Comparison of ENCODE assay signal across 15 cellular contexts in genomic region chr1:219121634-219122033, GRCh38. TPM values are rescaled to one million over a fixed set of nuclear protein-coding genes. Genes with fewer than 3 reads are reported as not detected.
DNase-seq lines count a peak whose midpoint lies in the region; ATAC-seq and TF ChIP-seq lines count a peak whose summit lies in the region.
"Had no signal": no experiment of that assay in that cellular context is flagged by ENCODE, and none has a peak within 500 bp of the region (broad histone marks: within the 10 kb centered on the region; RNA-seq: fewer than 3 reads in every experiment).

No MANE protein-coding gene starts in this region.

- H3K36me3 Mint-ChIP-seq in CD8-positive, alpha-beta memory T cell, result no peaks in the 10 kb centered on the region
- H3K36me3 Mint-ChIP-seq in HFFc6 (ENCODE audit: low read depth) (no peaks in the 10 kb centered on the region), osteocyte (ENCODE audit: unreplicated experiment) (no peaks in the 10 kb centered on the region)

- H3K27me3 ChIP-seq in CD8-positive, alpha-beta memory T cell (ENCODE audit: insufficient read depth, low read length, poor library complexity, severe bottlenecking), result no peaks in the 10 kb centered on the region
- no peaks in the 10 kb centered on the region for H3K27me3 ChIP-seq in heart right ventricle
- H3K27me3 ChIP-seq: BLaER1 had no signal

- no peaks in the 10 kb centered on the region for H3K4me1 Mint-ChIP-seq in CD8-positive, alpha-beta memory T cell
- H3K4me1 Mint-ChIP-seq in HFFc6 (ENCODE audit: low read depth) (peaks cover 46% of the 10 kb centered on the region), osteocyte (ENCODE audit: unreplicated experiment) (peaks cover 19% of the 10 kb centered on the region)

- H3K4me3 Mint-ChIP-seq in CD8-positive, alpha-beta memory T cell, result no peak overlapping the region
- H3K4me3 Mint-ChIP-seq in HFFc6 (peak overlapping the region; percentile 72), osteocyte (ENCODE audit: unreplicated experiment) (no peak overlapping the region)

- intact Hi-C loops in heart right ventricle (cut with DNase I), result no loop called here

- peak overlapping the region; percentile 15 for H3K27ac ChIP-seq in CD8-positive, alpha-beta memory T cell (ENCODE audit: low read depth, low read length)
- H3K27ac ChIP-seq in coronary artery (peak overlapping the region; percentile 1 to 55), heart right ventricle (peak overlapping the region in 3 of 10 donors; percentile 16 to 29 (median 18))
- H3K27ac ChIP-seq: BLaER1, PC-9 had no signal

- TF ChIP-seq CTCF in HFFc6 (IDR thresholded peaks at IDR 0.05), result no peak
- TF ChIP-seq CTCF in coronary artery (IDR thresholded peaks at IDR 0.05), result no peak
- TF ChIP-seq CTCF in osteocyte (IDR thresholded peaks at IDR 0.05), result no peak
- TF ChIP-seq CTCF in heart right ventricle (IDR thresholded peaks at IDR 0.05), result no peak

- no peaks in the 10 kb centered on the region for H3K9me3 ChIP-seq in CD8-positive, alpha-beta memory T cell (ENCODE audit: low read length)
- no peaks in the 10 kb centered on the region for H3K9me3 ChIP-seq in heart right ventricle
- H3K9me3 ChIP-seq: BLaER1 had no signal

- H3K27me3 Mint-ChIP-seq in CD8-positive, alpha-beta memory T cell, result peaks cover 2 to 3% of the 10 kb centered on the region in 2 donors
- H3K27me3 Mint-ChIP-seq in HFFc6 (ENCODE audit: insufficient read depth) (no peaks in the 10 kb centered on the region), osteocyte (ENCODE audit: unreplicated experiment) (no peaks in the 10 kb centered on the region)

- H3K4me1 ChIP-seq in CD8-positive, alpha-beta memory T cell (ENCODE audit: insufficient read depth, low read length), result no peaks in the 10 kb centered on the region
- peaks cover 0 to 40% (median 14%) of the 10 kb centered on the region in 9 donors for H3K4me1 ChIP-seq in heart right ventricle
- H3K4me1 ChIP-seq: BLaER1 had no signal

- ATAC-seq in HG03565 (IDR thresholded peaks at IDR 0.05; ENCODE audit: unreplicated experiment), result no peak
- ATAC-seq in heart right ventricle, result no peak

- POLR2A ChIA-PET in CD8-positive, alpha-beta memory T cell (lab: Charles Lee), result no interaction called here

- CTCF ChIA-PET in CD8-positive, alpha-beta memory T cell (lab: Charles Lee), result no interaction called here

- WGBS in heart right ventricle, 2 donors, result 72 to 78% methylated on average over 3 of the region's 3 CpGs

- H3K4me3 ChIP-seq in CD8-positive, alpha-beta memory T cell (ENCODE audit: low read length), result no peak overlapping the region
- H3K4me3 ChIP-seq in coronary artery (no peak overlapping the region), heart right ventricle (no peak overlapping the region)
- H3K4me3 ChIP-seq: BLaER1, PC-9 had no signal

- H3K9me3 Mint-ChIP-seq in CD8-positive, alpha-beta memory T cell, result peaks cover 0 to 3% (median 0%) of the 10 kb centered on the region in 5 donors
- no peaks in the 10 kb centered on the region for H3K9me3 Mint-ChIP-seq in HFFc6
- H3K9me3 Mint-ChIP-seq in osteocyte (ENCODE audit: unreplicated experiment), result peaks cover 4% of the 10 kb centered on the region

- no peak for DNase-seq in CD8-positive, alpha-beta memory T cell
- DNase-seq in HFFc6 (no peak), coronary artery (ENCODE audit: low spot score) (no peak), osteocyte (ENCODE audit: extremely low spot score, unreplicated experiment) (no peak), SK-N-DZ (ENCODE audit: low spot score) (no peak), heart right ventricle (no peak)
- DNase-seq: DMS153, GOT3, MM.1S, NCI-H1105, NCI-H1694 treated with DMSO at 0.1 percent for 48 hours, NCI-H524 treated with DMSO at 0.1 percent for 48 hours, PC-9 had no signal

- no peak overlapping the region for H3K27ac Mint-ChIP-seq in CD8-positive, alpha-beta memory T cell
- H3K27ac Mint-ChIP-seq in HFFc6 (peak overlapping the region; percentile 90), osteocyte (ENCODE audit: unreplicated experiment) (peak overlapping the region; percentile 77)

- H3K36me3 ChIP-seq in CD8-positive, alpha-beta memory T cell (ENCODE audit: insufficient read depth, low read length), result no peaks in the 10 kb centered on the region
- no peaks in the 10 kb centered on the region for H3K36me3 ChIP-seq in heart right ventricle
- H3K36me3 ChIP-seq: BLaER1 had no signal

RNA-seq across cellular contexts. Expression of gene LYPLAL1, which starts 52.0 kb away (rescaled TPM):
- total RNA-seq in CD8-positive, alpha-beta memory T cell, result 10 to 100 TPM; 19.9 to 22.9 TPM
- polyA plus RNA-seq in CD8-positive, alpha-beta memory T cell, result 28.5 TPM
- total RNA-seq in HFFc6 (2021; fragmentation: NEBNext Ultra II Directional; extraction: Animal tissue kit (Norgen Biotek cat#: 25700)), result 10 to 100 TPM; 20.5 to 28.1 (median 22.3) TPM
- 16.0 and 16.9 TPM in 2 replicates for total RNA-seq in osteocyte
- 13.4 and 16.3 TPM in 2 replicates for polyA plus RNA-seq in SK-N-DZ (2014; cell fraction: cytosol; rRNA removed)
- 25.8 and 27.8 TPM in 2 replicates for polyA plus RNA-seq in SK-N-DZ (2014; cell fraction: nucleus; rRNA removed)
- total RNA-seq in heart right ventricle, result 100 to 1,000 TPM in 7 of 10 donors, 10 to 100 TPM in 3; 65.9 to 186 (median 120) TPM
- polyA plus RNA-seq in heart right ventricle, result 10 to 100 TPM; 22.2 to 93.3 TPM

Comparison
In these comparisons a context has a peak if more than half of its experiments do, and no peak if none do; other contexts are left out.
1. H3K27ac Mint-ChIP-seq: peak in HFFc6 (single experiment) and osteocyte (single experiment); none in CD8-positive, alpha-beta memory T cell (0 of 8).